ENCODE assay signal across 1 cellular context in the genomic region with DNA sequence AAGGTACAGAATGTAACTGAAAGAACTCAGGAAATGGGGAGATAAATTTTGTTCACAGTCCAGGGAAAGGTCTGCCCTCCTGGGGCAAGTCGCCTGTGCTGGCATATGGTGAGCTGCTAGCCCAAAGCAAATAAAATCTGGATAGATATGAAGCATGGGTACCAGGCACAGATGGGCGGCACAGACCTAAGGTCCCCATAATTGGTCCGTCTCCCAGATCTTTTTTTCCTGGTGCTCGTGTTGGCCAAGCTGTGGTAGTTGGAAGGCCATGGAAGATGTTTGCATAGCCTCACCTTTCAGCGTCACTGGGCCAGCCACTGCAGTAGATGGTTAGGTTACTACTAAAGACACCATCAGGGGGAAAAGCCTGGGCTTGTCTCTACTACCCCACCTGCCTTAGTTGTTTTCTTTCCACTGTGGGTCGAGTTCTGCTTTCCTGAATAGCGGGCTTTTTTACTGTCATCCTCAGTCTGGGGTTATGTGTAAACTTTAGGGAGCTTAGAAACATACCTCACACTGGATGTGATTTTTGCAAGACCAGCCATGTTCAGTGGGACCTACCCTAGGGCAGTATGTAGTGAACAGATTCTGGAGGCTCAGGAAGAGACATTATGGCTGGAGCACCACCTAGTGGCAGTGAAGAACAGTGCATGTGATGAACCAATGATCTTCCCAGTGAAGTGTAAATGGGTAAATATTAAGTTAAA.
TF ChIP-seq lines count a peak whose summit lies in the region.

No MANE protein-coding gene starts in this region.

TF ChIP-seq in K562, 482 proteins besides CTCF, POLR2A, EP300 and RAD21 (continued from another document):
- peak in 1 of 2 experiments; percentile 46; a peak in 1 of 4 replicates for TF ChIP-seq RCOR1 (IDR thresholded peaks at IDR 0.05; ENCODE audit: borderline replicate concordance in 1 of 2, low read depth in 2 of 2, low read length in 2 of 2)
- TF ChIP-seq, protein P1, sequence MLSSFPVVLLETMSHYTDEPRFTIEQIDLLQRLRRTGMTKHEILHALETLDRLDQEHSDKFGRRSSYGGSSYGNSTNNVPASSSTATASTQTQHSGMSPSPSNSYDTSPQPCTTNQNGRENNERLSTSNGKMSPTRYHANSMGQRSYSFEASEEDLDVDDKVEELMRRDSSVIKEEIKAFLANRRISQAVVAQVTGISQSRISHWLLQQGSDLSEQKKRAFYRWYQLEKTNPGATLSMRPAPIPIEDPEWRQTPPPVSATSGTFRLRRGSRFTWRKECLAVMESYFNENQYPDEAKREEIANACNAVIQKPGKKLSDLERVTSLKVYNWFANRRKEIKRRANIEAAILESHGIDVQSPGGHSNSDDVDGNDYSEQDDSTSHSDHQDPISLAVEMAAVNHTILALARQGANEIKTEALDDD (IDR thresholded peaks at IDR 0.05): no peak
- TF ChIP-seq ZNF239 (CRISPR knock-in tag; IDR thresholded peaks at IDR 0.05): no peak
- TF ChIP-seq ZNF184 (CRISPR knock-in tag; IDR thresholded peaks at IDR 0.05): no peak
- TF ChIP-seq ARID3A (IDR thresholded peaks at IDR 0.05; ENCODE audit: borderline replicate concordance, low read depth, low read length): no peak
- no peak for TF ChIP-seq HNRNPH1 (optimal IDR thresholded peaks at IDR 0.05; ENCODE audit: low read depth, low read length)
- TF ChIP-seq MTF1 (CRISPR knock-in tag; IDR thresholded peaks at IDR 0.05; ENCODE audit: borderline replicate concordance): no peak
- no peak for TF ChIP-seq RBM17 (IDR thresholded peaks at IDR 0.05; ENCODE audit: borderline replicate concordance, low read depth, low read length)
- no peak for TF ChIP-seq PTRF (tag; IDR thresholded peaks at IDR 0.05)
- TF ChIP-seq ZNF785 (CRISPR knock-in tag; IDR thresholded peaks at IDR 0.05): no peak
- no peak for TF ChIP-seq SIX5 (IDR thresholded peaks at IDR 0.05; ENCODE audit: borderline replicate concordance in 1 of 2, insufficient read depth in 1 of 2, low read depth in 1 of 2, low read length in 2 of 2)
- no peak for TF ChIP-seq NKRF (IDR thresholded peaks at IDR 0.05; ENCODE audit: borderline replicate concordance)
- no peak for TF ChIP-seq ZNF282 (CRISPR knock-in tag; IDR thresholded peaks at IDR 0.05)
